ENCODE assay signal across 25 cellular contexts in the genomic region with DNA sequence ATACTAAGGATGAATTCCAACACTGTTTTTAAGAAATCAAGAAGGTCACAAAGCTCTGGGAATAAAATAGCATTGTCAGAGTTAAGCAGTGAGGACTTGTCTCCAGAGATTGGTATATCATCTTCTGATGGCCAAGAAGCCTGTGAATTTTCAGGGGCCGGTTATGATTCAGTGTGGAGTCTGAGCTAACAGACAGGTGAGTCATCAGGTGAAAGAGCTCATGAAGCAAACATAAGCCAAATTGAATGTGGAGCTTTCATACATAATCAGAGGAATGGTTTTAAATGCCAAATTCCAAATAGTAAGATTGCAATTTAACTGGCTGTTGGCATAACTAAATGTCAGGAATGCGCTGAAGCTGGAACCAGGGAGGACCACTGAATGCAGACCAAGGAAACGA.
DNase-seq lines count a peak whose midpoint lies in the region; ATAC-seq and TF ChIP-seq lines count a peak whose summit lies in the region.
"Had no signal": no experiment of that assay in that cellular context is flagged by ENCODE, and none has a peak within 500 bp of the region (broad histone marks: within the 10 kb centered on the region; RNA-seq: fewer than 3 reads in every experiment).

No MANE protein-coding gene starts in this region.

- TF ChIP-seq POLR2A in spleen (IDR thresholded peaks at IDR 0.05), result no peak

- H3K4me1 Mint-ChIP-seq in activated naive CD8-positive, alpha-beta T cell treated with anti-CD3 and anti-CD28 coated beads, Interleukin-2, amount 50 U/mL, for 24 hours, result no peaks in the 10 kb centered on the region
- H3K4me1 Mint-ChIP-seq: IgD-negative memory B cell, neural progenitor cell had no signal

- in situ Hi-C loops in Caki2 (cut with HindIII; ENCODE audit: low pct_unique_long_range_greater_than_20kb, low sequenced_read_pairs), result no loop called here

- H3K4me1 ChIP-seq in spleen, result no peaks in the 10 kb centered on the region
- H3K4me1 ChIP-seq: BLaER1 treated with 17β-estradiol and CSF1 and Interleukin-3, amounts not matched to agents 10 nM and 100 nM; Caco-2; tibial nerve had no signal

- H3K4me3 ChIP-seq in choroid plexus epithelial cell (ENCODE audit: low read depth, low read length) (no peak overlapping the region), spleen (no peak overlapping the region)
- H3K4me3 ChIP-seq: BLaER1 treated with 17β-estradiol and CSF1 and Interleukin-3, amounts not matched to agents 10 nM and 100 nM; lung; neural progenitor cell; tibial nerve had no signal

- no peaks in the 10 kb centered on the region for H3K27me3 Mint-ChIP-seq in activated naive CD8-positive, alpha-beta T cell treated with anti-CD3 and anti-CD28 coated beads, Interleukin-2, amount 50 U/mL, for 24 hours
- H3K27me3 Mint-ChIP-seq: dendritic cell treated with granulocyte-macrophage colony-stimulating factor and Interleukin-4, amounts not matched to agents 40 ng/mL and 50 ng/mL, for 4 days had no signal

- WGBS in spleen, 5 donors, result 89 to 96% (median 93%) methylated on average over 3 of the region's 3 CpGs

- no peak overlapping the region for H3K27ac Mint-ChIP-seq in activated naive CD8-positive, alpha-beta T cell treated with anti-CD3 and anti-CD28 coated beads, Interleukin-2, amount 50 U/mL, for 24 hours
- H3K27ac Mint-ChIP-seq: activated CD8-positive, alpha-beta T cell treated with anti-CD3 and anti-CD28 coated beads, Interleukin-2, amount 10 ng/mL, durations not matched to agents 7 days and 5 days; dendritic cell treated with granulocyte-macrophage colony-stimulating factor and Interleukin-4, amounts not matched to agents 40 ng/mL and 50 ng/mL, for 4 days; IgD-negative memory B cell; neural progenitor cell had no signal

- no peaks in the 10 kb centered on the region for H3K36me3 ChIP-seq in spleen
- H3K36me3 ChIP-seq: BLaER1 treated with 17β-estradiol and CSF1 and Interleukin-3, amounts not matched to agents 10 nM and 100 nM; neural progenitor cell; tibial nerve had no signal

- H3K4me3 Mint-ChIP-seq in activated naive CD8-positive, alpha-beta T cell treated with anti-CD3 and anti-CD28 coated beads, Interleukin-2, amount 50 U/mL, for 24 hours, result no peak overlapping the region
- H3K4me3 Mint-ChIP-seq: activated CD8-positive, alpha-beta T cell treated with anti-CD3 and anti-CD28 coated beads, Interleukin-2, amount 10 ng/mL, durations not matched to agents 7 days and 5 days; dendritic cell treated with granulocyte-macrophage colony-stimulating factor and Interleukin-4, amounts not matched to agents 40 ng/mL and 50 ng/mL, for 4 days; IgD-negative memory B cell; neural progenitor cell had no signal

- no peaks in the 10 kb centered on the region for H3K27me3 ChIP-seq in spleen (replicated peaks in 1 of 7)
- H3K27me3 ChIP-seq: BLaER1 treated with 17β-estradiol and CSF1 and Interleukin-3, amounts not matched to agents 10 nM and 100 nM; neural progenitor cell; tibial nerve had no signal

- TF ChIP-seq CTCF in choroid plexus epithelial cell (conservative IDR thresholded peaks at IDR 0.05; ENCODE audit: low read depth, low read length) (no peak), spleen (IDR thresholded peaks at IDR 0.05 in 8 of 11, conservative IDR thresholded peaks at IDR 0.05 in 3 of 11) (no peak)

- H3K27ac ChIP-seq in spleen, result no peak overlapping the region
- H3K27ac ChIP-seq: BLaER1 treated with 17β-estradiol and CSF1 and Interleukin-3, amounts not matched to agents 10 nM and 100 nM; neural progenitor cell; tibial nerve had no signal

- no peak for ATAC-seq in activated naive CD8-positive, alpha-beta T cell treated with anti-CD3 and anti-CD28 coated beads, Interleukin-2, amount 50 U/mL, for 24 hours
- no peak for ATAC-seq in HG03175 (IDR thresholded peaks at IDR 0.05; ENCODE audit: unreplicated experiment)
- ATAC-seq: activated CD8-positive, alpha-beta T cell treated with anti-CD3 and anti-CD28 coated beads, Interleukin-2, amount 10 ng/mL, durations not matched to agents 7 days and 5 days; stimulated activated naive CD8-positive, alpha-beta T cell treated with anti-CD3 and anti-CD28 coated beads, Interleukin-15, Interleukin-2, amounts not matched to agents 100 U/mL and 50 U/mL, for 24 hours had no signal

- intact Hi-C loops in spleen (cut with DNase I; ENCODE audit: low total_unique reads), result no loop called here

- peak; percentile 2 for DNase-seq in Caki2 (ENCODE audit: low read depth)
- peak; percentile 50 for DNase-seq in NCI-H69 (lab: John Stamatoyannopoulos, UW)
- DNase-seq in choroid plexus epithelial cell (ENCODE audit: low read depth), result peak; percentile 5
- DNase-seq in kidney tubule cell (ENCODE audit: low spot score), result peak; percentile 78
- no peak for DNase-seq in activated naive CD8-positive, alpha-beta T cell treated with anti-CD3 and anti-CD28 coated beads, Interleukin-2, amount 50 U/mL, for 24 hours
- no peak for DNase-seq in spleen
- DNase-seq in NCI-H1436 treated with DMSO at 0.1 percent for 48 hours (lab: John Stamatoyannopoulos, UW), result no peak
- DNase-seq: ACHN; activated CD4-positive, CD25-positive, alpha-beta regulatory T cell treated with anti-CD3 and anti-CD28 coated beads, Interleukin-2, amount 50 U/mL, for 72 hours; activated CD8-positive, alpha-beta T cell treated with anti-CD3 and anti-CD28 coated beads, Interleukin-2, amount 10 ng/mL, durations not matched to agents 7 days and 5 days; activated gamma-delta T cell treated with Interleukin-2 at 50 U/mL for 16 hours; Caco-2; islet precursor cell; NCI-H146; NCI-H2171 treated with DMSO at 0.1 percent for 48 hours; SIG-M5; stimulated activated CD4-positive, alpha-beta T cell treated with anti-CD3 and anti-CD28 coated beads, Interleukin-4, amount 100 ng/mL, for 24 hours; stimulated activated naive CD8-positive, alpha-beta T cell treated with anti-CD3 and anti-CD28 coated beads, Interleukin-15, Interleukin-2, amounts not matched to agents 100 U/mL and 50 U/mL, for 24 hours had no signal

- H3K9me3 ChIP-seq in spleen, result no peaks in the 10 kb centered on the region
- H3K9me3 ChIP-seq: BLaER1 treated with 17β-estradiol and CSF1 and Interleukin-3, amounts not matched to agents 10 nM and 100 nM; Caco-2; tibial nerve had no signal

- no peaks in the 10 kb centered on the region for H3K36me3 Mint-ChIP-seq in activated naive CD8-positive, alpha-beta T cell treated with anti-CD3 and anti-CD28 coated beads, Interleukin-2, amount 50 U/mL, for 24 hours (ENCODE audit: low read depth)
- H3K36me3 Mint-ChIP-seq: IgD-negative memory B cell, neural progenitor cell had no signal

- H3K9me3 Mint-ChIP-seq in activated naive CD8-positive, alpha-beta T cell treated with anti-CD3 and anti-CD28 coated beads, Interleukin-2, amount 50 U/mL, for 24 hours, result no peaks in the 10 kb centered on the region
- H3K9me3 Mint-ChIP-seq: dendritic cell treated with granulocyte-macrophage colony-stimulating factor and Interleukin-4, amounts not matched to agents 40 ng/mL and 50 ng/mL, for 4 days; IgD-negative memory B cell; neural progenitor cell had no signal

Comparison
In these comparisons a context has a peak if more than half of its experiments do, and no peak if none do; other contexts are left out.
1. DNase-seq: peak in Caki2 (single experiment), NCI-H69 (single experiment), choroid plexus epithelial cell (single experiment) and kidney tubule cell (single experiment); none in activated naive CD8-positive, alpha-beta T cell treated with anti-CD3 and anti-CD28 coated beads, Interleukin-2, amount 50 U/mL, for 24 hours (single experiment), spleen (single experiment) and NCI-H1436 treated with DMSO at 0.1 percent for 48 hours (single experiment).